8 cellular contexts compared by ENCODE assay signal in the genomic region with DNA sequence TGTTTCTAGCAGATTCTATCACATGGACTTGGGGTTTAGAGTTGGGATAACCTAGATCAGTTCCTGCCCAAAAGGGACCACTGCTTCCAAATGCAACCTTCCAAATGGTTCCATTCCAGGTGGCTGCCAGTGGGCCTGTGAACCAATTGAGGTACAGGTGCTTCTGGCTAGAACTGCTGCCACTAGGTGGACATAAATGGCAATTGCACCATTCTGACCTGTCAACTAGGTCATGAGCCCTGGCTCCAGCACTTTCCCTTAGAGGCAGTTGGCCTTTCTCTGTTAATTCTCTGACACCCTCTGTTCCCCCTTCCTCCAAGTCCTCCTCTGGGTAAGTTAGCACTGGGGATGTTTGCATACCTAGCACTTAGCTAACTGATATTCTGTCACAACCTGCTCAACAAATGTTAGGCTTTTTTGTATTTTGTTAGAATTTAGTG. TPM values are rescaled to one million over a fixed set of nuclear protein-coding genes. Genes with fewer than 3 reads are reported as not detected.
DNase-seq lines count a peak whose midpoint lies in the region; ATAC-seq and TF ChIP-seq lines count a peak whose summit lies in the region.

No MANE protein-coding gene starts in this region.

- no peak for ATAC-seq in HG03039 (IDR thresholded peaks at IDR 0.05; ENCODE audit: unreplicated experiment)

- no peak overlapping the region for H2BK5ac ChIP-seq in mesenchymal stem cell (ENCODE audit: low read depth, low read length, poor library complexity, severe bottlenecking)

- no peaks in the 10 kb centered on the region for H3K9me2 ChIP-seq in DOHH2 (replicated peaks; ENCODE audit: control insufficient read depth, low read length)
- H3K9me2 ChIP-seq in GM23248 (ENCODE audit: insufficient read depth), result no peaks in the 10 kb centered on the region

- H3K4me1 ChIP-seq in DOHH2 (ENCODE audit: control insufficient read depth, low read length) (peaks cover 38% of the 10 kb centered on the region), GM23248 (ENCODE audit: insufficient read depth) (peaks cover 10% of the 10 kb centered on the region), breast epithelium (no peaks in the 10 kb centered on the region), mesenchymal stem cell (ENCODE audit: control insufficient read depth, insufficient read depth, low read depth, low read length) (no peaks in the 10 kb centered on the region), testis (no peaks in the 10 kb centered on the region)

- peaks cover 8% of the 10 kb centered on the region; the same call in 1 of the 2 replicates for H3F3A ChIP-seq in DOHH2 (ENCODE audit: control insufficient read depth, insufficient read depth)
- H3F3A ChIP-seq in GM23248 (ENCODE audit: insufficient read depth), result peaks cover 13% of the 10 kb centered on the region

- H3K14ac ChIP-seq in mesenchymal stem cell (ENCODE audit: low read length in 2 of 2), result no peak overlapping the region

- H3K9ac ChIP-seq in GM23248 (no peak overlapping the region), mesenchymal stem cell (ENCODE audit: low read length) (no peak overlapping the region)

- H4K91ac ChIP-seq in mesenchymal stem cell (ENCODE audit: low read length), result no peak overlapping the region

- H3K27me3 ChIP-seq in DOHH2 (ENCODE audit: control insufficient read depth, low read length) (no peaks in the 10 kb centered on the region), GM23248 (replicated peaks; ENCODE audit: insufficient read depth) (peaks cover 23% of the 10 kb centered on the region), breast epithelium (peaks cover 0 to 7% of the 10 kb centered on the region in 2 donors), mesenchymal stem cell (ENCODE audit: control insufficient read depth in 1 of 2, insufficient read depth in 1 of 2, low read length in 2 of 2) (peaks cover 0 to 16% of the 10 kb centered on the region in 2 experiments), testis (no peaks in the 10 kb centered on the region)

- H3K4ac ChIP-seq in mesenchymal stem cell (ENCODE audit: low read depth in 1 of 2, low read length in 2 of 2), result no peak overlapping the region

- no peak overlapping the region for H2BK120ac ChIP-seq in mesenchymal stem cell (ENCODE audit: low read depth, low read length)

- DNase-seq in GM23248 (peak; percentile 38), NCI-H1105 treated with DMSO at 0.1 percent for 48 hours (lab: John Stamatoyannopoulos, UW) (peak; percentile 64), UCSD-AML1 (lab: John Stamatoyannopoulos, UW; ENCODE audit: unreplicated experiment) (peak; percentile 53), breast epithelium (ENCODE audit: low spot score in 2 of 2) (no peak), mesenchymal stem cell (peak; percentile 19), testis (peak; percentile 53)

- in situ Hi-C loops in GM23248 (cut with MboI), result no loop called here

- TF ChIP-seq CTCF in DOHH2 (IDR thresholded peaks at IDR 0.05; ENCODE audit: low read depth, low read length, poor library complexity, severe bottlenecking) (peak; percentile 82), breast epithelium (IDR thresholded peaks at IDR 0.05) (peak in 2 of 3 donors; percentile 42 to 45), testis (IDR thresholded peaks at IDR 0.05) (peak in 2 of 3 experiments; percentile 12 to 36)

- H4K8ac ChIP-seq in mesenchymal stem cell (ENCODE audit: low read length), result no peak overlapping the region

- H3K36me3 ChIP-seq in DOHH2 (ENCODE audit: control insufficient read depth, low read length) (no peaks in the 10 kb centered on the region), GM23248 (ENCODE audit: low read depth) (no peaks in the 10 kb centered on the region), breast epithelium (no peaks in the 10 kb centered on the region), mesenchymal stem cell (ENCODE audit: control insufficient read depth in 1 of 2, insufficient read depth in 2 of 2, low read depth in 1 of 2, low read length in 2 of 2) (no peaks in the 10 kb centered on the region), testis (ENCODE audit: low read depth, missing control alignments) (no peaks in the 10 kb centered on the region)

- no peak overlapping the region for H3K18ac ChIP-seq in mesenchymal stem cell (ENCODE audit: low read depth in 1 of 2, low read length in 2 of 2)

- H3K23ac ChIP-seq in mesenchymal stem cell (ENCODE audit: low read length in 2 of 2), result no peak overlapping the region

- H2AFZ ChIP-seq in GM23248, result no peak overlapping the region
- no peak overlapping the region for H2AFZ ChIP-seq in mesenchymal stem cell (ENCODE audit: low read depth, low read length)

- H3K27ac ChIP-seq in DOHH2 (ENCODE audit: low read depth, low read length) (no peak overlapping the region), GM23248 (no peak overlapping the region), breast epithelium (no peak overlapping the region), mesenchymal stem cell (ENCODE audit: low read length, poor library complexity, severe bottlenecking) (no peak overlapping the region), testis (no peak overlapping the region)

- H2BK12ac ChIP-seq in mesenchymal stem cell (ENCODE audit: low read length in 2 of 2), result no peak overlapping the region

- no peaks in the 10 kb centered on the region for H4K20me1 ChIP-seq in DOHH2 (ENCODE audit: control insufficient read depth, insufficient read depth, low read depth, low read length)
- no peaks in the 10 kb centered on the region for H4K20me1 ChIP-seq in GM23248 (ENCODE audit: insufficient read depth)

- TF ChIP-seq POLR2A in breast epithelium (IDR thresholded peaks at IDR 0.05) (no peak), testis (IDR thresholded peaks at IDR 0.05) (no peak)

- H3K4me3 ChIP-seq in DOHH2 (ENCODE audit: low read length), result no peak overlapping the region
- H3K4me3 ChIP-seq in GM23248, result no peak overlapping the region
- H3K4me3 ChIP-seq in breast epithelium, result no peak overlapping the region
- no peak overlapping the region for H3K4me3 ChIP-seq in mesenchymal stem cell (ENCODE audit: insufficient read depth in 1 of 2, low read depth in 1 of 2, low read length in 2 of 2)
- no peak overlapping the region for H3K4me3 ChIP-seq in testis

- no peaks in the 10 kb centered on the region for H3K79me1 ChIP-seq in mesenchymal stem cell (replicated peaks; ENCODE audit: low read length, poor library complexity, severe bottlenecking)

- H2BK15ac ChIP-seq in mesenchymal stem cell (ENCODE audit: low read depth, poor library complexity, severe bottlenecking), result no peak overlapping the region

- H3K4me2 ChIP-seq in DOHH2 (ENCODE audit: low read length), result peak overlapping the region; percentile 10; the same call in 1 of the 2 replicates
- no peak overlapping the region for H3K4me2 ChIP-seq in GM23248 (ENCODE audit: unreplicated experiment)
- H3K4me2 ChIP-seq in mesenchymal stem cell (ENCODE audit: low read length, poor library complexity, severe bottlenecking), result no peak overlapping the region

- no peaks in the 10 kb centered on the region for H3K79me2 ChIP-seq in DOHH2 (ENCODE audit: control insufficient read depth, low read length)
- H3K79me2 ChIP-seq in GM23248 (ENCODE audit: insufficient read depth), result no peaks in the 10 kb centered on the region

- H3K9me3 ChIP-seq in DOHH2 (ENCODE audit: control insufficient read depth, insufficient read depth, low read length) (no peaks in the 10 kb centered on the region), GM23248 (ENCODE audit: low read depth) (no peaks in the 10 kb centered on the region), breast epithelium (peaks cover 3 to 5% of the 10 kb centered on the region in 2 donors), mesenchymal stem cell (ENCODE audit: control insufficient read depth, low read length) (peaks cover 3% of the 10 kb centered on the region), testis (no peaks in the 10 kb centered on the region)

- H2AK5ac ChIP-seq in mesenchymal stem cell (ENCODE audit: low read length, severe bottlenecking), result no peak overlapping the region

- intact Hi-C loops in breast epithelium (cut with DNase I; ENCODE audit: low total_unique reads), result no loop called here
- intact Hi-C loops in testis (cut with DNase I; ENCODE audit: low total_unique reads), result no loop called here

RNA-seq across cellular contexts. Expression of gene HEMGN, which starts 16.6 kb away (rescaled TPM):
- total RNA-seq in GM23248 (2014; rRNA removed; shearing (Covaris generic)), result not detected in 2 replicates
- polyA plus RNA-seq in GM23248 (2016; fragmentation: Nextera tagmentation; extraction: Ambion mirVana), result not detected in 2 replicates
- not detected for total RNA-seq in breast epithelium
- polyA plus RNA-seq in mesenchymal stem cell (2013, experiment 1 of 2), result not detected
- polyA plus RNA-seq in mesenchymal stem cell (2013, experiment 2 of 2), result not detected
- total RNA-seq in testis, result 10 to 100 TPM; 11.8 to 43.5 TPM
- 22.2 TPM for polyA plus RNA-seq in testis (ENCODE audit: insufficient read depth, low read depth, low replicate concordance)

RNA-seq across cellular contexts. Expression of gene ANP32B, which starts 28.6 kb away (rescaled TPM):
- total RNA-seq in GM23248 (2014; rRNA removed; shearing (Covaris generic)), result 11.2 and 35.3 TPM in 2 replicates
- polyA plus RNA-seq in GM23248 (2016; fragmentation: Nextera tagmentation; extraction: Ambion mirVana) (137 and 138 TPM in 2 replicates), testis (ENCODE audit: insufficient read depth, low read depth, low replicate concordance) (89.6 TPM)
- total RNA-seq in breast epithelium (10 to 100 TPM; 37.0 to 54.7 (median 44.0) TPM), testis (10 to 100 TPM; 33.8 to 54.3 TPM)
- 207 TPM for polyA plus RNA-seq in mesenchymal stem cell (2013, experiment 1 of 2)
- 208 TPM for polyA plus RNA-seq in mesenchymal stem cell (2013, experiment 2 of 2)

RNA-seq across cellular contexts. Expression of gene TRMO, which starts 32.3 kb away (rescaled TPM):
- total RNA-seq in GM23248 (2014; rRNA removed; shearing (Covaris generic)), result 13.0 and 14.3 TPM in 2 replicates
- polyA plus RNA-seq in GM23248 (2016; fragmentation: Nextera tagmentation; extraction: Ambion mirVana) (9.6 and 10.5 TPM in 2 replicates), testis (ENCODE audit: insufficient read depth, low read depth, low replicate concordance) (37.3 TPM)
- total RNA-seq in breast epithelium (10 to 100 TPM; 29.8 to 46.8 (median 35.4) TPM), testis (10 to 100 TPM; 33.2 to 40.1 TPM)
- 9.9 TPM for polyA plus RNA-seq in mesenchymal stem cell (2013, experiment 1 of 2)
- polyA plus RNA-seq in mesenchymal stem cell (2013, experiment 2 of 2), result 9.7 TPM

Comparison
In these comparisons a context has a peak if more than half of its experiments do, and no peak if none do; other contexts are left out.
1. CTCF ChIP-seq: peak in every context shown above with its lines; median percentile 82 in DOHH2; 44 in breast epithelium; 24 in testis.
2. DNase-seq: peak in GM23248 (single experiment), NCI-H1105 treated with DMSO at 0.1 percent for 48 hours (single experiment), UCSD-AML1 (single experiment), mesenchymal stem cell (single experiment) and testis (single experiment); none in breast epithelium (0 of 2).
3. RNA of gene HEMGN, which starts 16.6 kb away (total RNA-seq): 11.8 to 43.5 TPM in testis; not detected in GM23248 and not detected in breast epithelium; every median in the first group is over 10 times any median in the second.